In the genomic region with DNA sequence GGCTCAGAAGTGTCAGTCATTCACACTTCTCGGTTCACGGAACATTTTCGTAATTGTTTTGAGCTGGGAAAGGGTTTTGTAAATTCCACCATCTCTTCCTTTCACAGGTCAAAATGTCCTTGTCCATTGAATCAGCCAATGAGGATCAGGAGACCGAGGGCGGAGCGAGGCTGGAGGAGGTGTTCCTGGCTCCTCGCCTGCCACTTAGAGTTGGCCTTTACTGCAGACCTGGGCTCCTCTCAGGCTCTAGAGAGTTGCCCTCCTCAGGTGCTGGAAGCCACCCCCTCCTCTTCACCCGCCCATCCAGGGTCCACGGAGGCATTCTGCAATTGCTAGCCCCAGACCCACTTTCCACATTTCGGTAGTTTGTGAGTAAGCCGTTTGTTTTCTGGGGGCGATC, we compare ENCODE assay signal across 1 cellular context.
TF ChIP-seq lines count a peak whose summit lies in the region.

No MANE protein-coding gene starts in this region.

TF ChIP-seq in GM23338, 12 proteins besides CTCF, POLR2A, EP300 and RAD21 (continued from another document):
- TF ChIP-seq, protein P1, sequence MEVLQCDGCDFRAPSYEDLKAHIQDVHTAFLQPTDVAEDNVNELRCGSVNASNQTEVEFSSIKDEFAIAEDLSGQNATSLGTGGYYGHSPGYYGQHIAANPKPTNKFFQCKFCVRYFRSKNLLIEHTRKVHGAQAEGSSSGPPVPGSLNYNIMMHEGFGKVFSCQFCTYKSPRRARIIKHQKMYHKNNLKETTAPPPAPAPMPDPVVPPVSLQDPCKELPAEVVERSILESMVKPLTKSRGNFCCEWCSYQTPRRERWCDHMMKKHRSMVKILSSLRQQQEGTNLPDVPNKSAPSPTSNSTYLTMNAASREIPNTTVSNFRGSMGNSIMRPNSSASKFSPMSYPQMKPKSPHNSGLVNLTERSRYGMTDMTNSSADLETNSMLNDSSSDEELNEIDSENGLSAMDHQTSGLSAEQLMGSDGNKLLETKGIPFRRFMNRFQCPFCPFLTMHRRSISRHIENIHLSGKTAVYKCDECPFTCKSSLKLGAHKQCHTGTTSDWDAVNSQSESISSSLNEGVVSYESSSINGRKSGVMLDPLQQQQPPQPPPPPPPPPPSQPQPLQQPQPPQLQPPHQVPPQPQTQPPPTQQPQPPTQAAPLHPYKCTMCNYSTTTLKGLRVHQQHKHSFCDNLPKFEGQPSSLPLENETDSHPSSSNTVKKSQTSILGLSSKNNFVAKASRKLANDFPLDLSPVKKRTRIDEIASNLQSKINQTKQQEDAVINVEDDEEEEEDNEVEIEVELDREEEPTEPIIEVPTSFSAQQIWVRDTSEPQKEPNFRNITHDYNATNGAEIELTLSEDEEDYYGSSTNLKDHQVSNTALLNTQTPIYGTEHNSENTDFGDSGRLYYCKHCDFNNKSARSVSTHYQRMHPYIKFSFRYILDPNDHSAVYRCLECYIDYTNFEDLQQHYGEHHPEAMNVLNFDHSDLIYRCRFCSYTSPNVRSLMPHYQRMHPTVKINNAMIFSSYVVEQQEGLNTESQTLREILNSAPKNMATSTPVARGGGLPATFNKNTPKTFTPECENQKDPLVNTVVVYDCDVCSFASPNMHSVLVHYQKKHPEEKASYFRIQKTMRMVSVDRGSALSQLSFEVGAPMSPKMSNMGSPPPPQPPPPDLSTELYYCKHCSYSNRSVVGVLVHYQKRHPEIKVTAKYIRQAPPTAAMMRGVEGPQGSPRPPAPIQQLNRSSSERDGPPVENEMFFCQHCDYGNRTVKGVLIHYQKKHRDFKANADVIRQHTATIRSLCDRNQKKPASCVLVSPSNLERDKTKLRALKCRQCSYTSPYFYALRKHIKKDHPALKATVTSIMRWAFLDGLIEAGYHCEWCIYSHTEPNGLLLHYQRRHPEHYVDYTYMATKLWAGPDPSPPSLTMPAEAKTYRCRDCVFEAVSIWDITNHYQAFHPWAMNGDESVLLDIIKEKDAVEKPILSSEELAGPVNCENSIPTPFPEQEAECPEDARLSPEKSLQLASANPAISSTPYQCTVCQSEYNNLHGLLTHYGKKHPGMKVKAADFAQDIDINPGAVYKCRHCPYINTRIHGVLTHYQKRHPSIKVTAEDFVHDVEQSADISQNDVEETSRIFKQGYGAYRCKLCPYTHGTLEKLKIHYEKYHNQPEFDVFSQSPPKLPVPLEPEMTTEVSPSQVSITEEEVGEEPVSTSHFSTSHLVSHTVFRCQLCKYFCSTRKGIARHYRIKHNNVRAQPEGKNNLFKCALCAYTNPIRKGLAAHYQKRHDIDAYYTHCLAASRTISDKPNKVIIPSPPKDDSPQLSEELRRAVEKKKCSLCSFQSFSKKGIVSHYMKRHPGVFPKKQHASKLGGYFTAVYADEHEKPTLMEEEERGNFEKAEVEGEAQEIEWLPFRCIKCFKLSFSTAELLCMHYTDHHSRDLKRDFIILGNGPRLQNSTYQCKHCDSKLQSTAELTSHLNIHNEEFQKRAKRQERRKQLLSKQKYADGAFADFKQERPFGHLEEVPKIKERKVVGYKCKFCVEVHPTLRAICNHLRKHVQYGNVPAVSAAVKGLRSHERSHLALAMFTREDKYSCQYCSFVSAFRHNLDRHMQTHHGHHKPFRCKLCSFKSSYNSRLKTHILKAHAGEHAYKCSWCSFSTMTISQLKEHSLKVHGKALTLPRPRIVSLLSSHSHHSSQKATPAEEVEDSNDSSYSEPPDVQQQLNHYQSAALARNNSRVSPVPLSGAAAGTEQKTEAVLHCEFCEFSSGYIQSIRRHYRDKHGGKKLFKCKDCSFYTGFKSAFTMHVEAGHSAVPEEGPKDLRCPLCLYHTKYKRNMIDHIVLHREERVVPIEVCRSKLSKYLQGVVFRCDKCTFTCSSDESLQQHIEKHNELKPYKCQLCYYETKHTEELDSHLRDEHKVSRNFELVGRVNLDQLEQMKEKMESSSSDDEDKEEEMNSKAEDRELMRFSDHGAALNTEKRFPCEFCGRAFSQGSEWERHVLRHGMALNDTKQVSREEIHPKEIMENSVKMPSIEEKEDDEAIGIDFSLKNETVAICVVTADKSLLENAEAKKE (CRISPR knock-in tag; IDR thresholded peaks at IDR 0.05): no peak
- no peak for TF ChIP-seq ZNF114 (CRISPR knock-in tag; IDR thresholded peaks at IDR 0.05)
- TF ChIP-seq ZNF331 (CRISPR knock-in tag; IDR thresholded peaks at IDR 0.05; ENCODE audit: low read depth): no peak
- no peak for TF ChIP-seq JUNB (IDR thresholded peaks at IDR 0.05; ENCODE audit: unreplicated experiment)
- no peak for TF ChIP-seq POLR2AphosphoS5 (IDR thresholded peaks at IDR 0.05; ENCODE audit: low read depth)
- no peak for TF ChIP-seq EZH2phosphoT487 (IDR thresholded peaks at IDR 0.05; ENCODE audit: unreplicated experiment)
